In the genomic region with DNA sequence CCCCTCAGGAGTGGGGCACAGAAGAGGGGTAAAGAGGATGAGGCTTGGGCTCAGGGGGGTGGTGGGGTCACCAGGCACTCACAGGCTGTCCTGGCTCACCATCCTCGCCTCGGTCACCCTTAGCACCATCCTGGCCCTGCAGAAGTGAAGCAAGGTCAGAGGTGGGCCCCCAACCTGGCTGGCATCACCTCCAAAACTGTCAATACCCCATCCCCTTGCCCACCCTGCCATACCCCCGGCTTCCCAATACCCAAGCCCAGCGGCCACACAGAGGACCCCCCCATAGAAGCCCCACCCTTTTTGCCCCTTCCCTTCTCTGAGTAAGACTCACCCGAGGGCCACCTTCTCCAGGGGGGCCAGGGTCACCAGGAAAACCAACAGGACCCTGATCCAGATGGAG, we compare ENCODE assay signal across 25 cellular contexts.
"Had no signal": no experiment of that assay in that cellular context is flagged by ENCODE, and none has a peak within 500 bp of the region (broad histone marks: within the 10 kb centered on the region; RNA-seq: fewer than 3 reads in every experiment).

No MANE protein-coding gene starts in this region.

- H3K27ac Mint-ChIP-seq: endodermal cell, nephron, progenitor cell of endocrine pancreas, type B pancreatic cell had no signal

- H3K4me1 Mint-ChIP-seq: endodermal cell, nephron had no signal

- H3K4me3 ChIP-seq: gastrocnemius medialis, lower lobe of right lung, pancreas, right lobe of liver, testis, tibial artery had no signal

- H3K36me3 Mint-ChIP-seq: type B pancreatic cell had no signal

- H3K9me3 ChIP-seq: gastrocnemius medialis, lower lobe of right lung, pancreas, right lobe of liver, testis, tibial artery had no signal

- H3K36me3 ChIP-seq: gastrocnemius medialis, lower lobe of right lung, pancreas, right lobe of liver, tibial artery had no signal

- H3K4me3 Mint-ChIP-seq: endodermal cell, nephron, type B pancreatic cell had no signal

- H3K4me1 ChIP-seq: gastrocnemius medialis, lower lobe of right lung, pancreas, right lobe of liver, testis, tibial artery had no signal

- DNase-seq: cerebellar nuclear complex; effector CD8-positive, alpha-beta T cell; endodermal cell; foreskin fibroblast; gastrocnemius medialis; head of caudate nucleus; left ventricle myocardium superior; lower lobe of right lung; occipital lobe; pancreas; small intestine; stimulated activated CD4-positive, alpha-beta T cell treated with anti-CD3 and anti-CD28 coated beads, Interleukin-12 subunit alpha, Interleukin-12 subunit beta, amount 100 ng/mL, for 4 hours; stimulated activated CD4-positive, alpha-beta T cell treated with anti-CD3 and anti-CD28 coated beads, Interleukin-1b, Interleukin-23, amount 100 ng/mL, for 48 hours; stimulated activated CD4-positive, alpha-beta T cell treated with anti-CD3 and anti-CD28 coated beads, Interleukin-4, amount 100 ng/mL, for 1 hour; stimulated activated CD8-positive, alpha-beta memory T cell treated with anti-CD3 and anti-CD28 coated beads, Interleukin-4, amount 100 ng/mL, for 48 hours; stimulated activated naive CD8-positive, alpha-beta T cell treated with anti-CD3 and anti-CD28 coated beads, Interleukin-15, Interleukin-2, amounts not matched to agents 100 U/mL and 50 U/mL, for 24 hours; substantia nigra; testis; tibial artery had no signal

- H3K27me3 ChIP-seq: gastrocnemius medialis, pancreas, right lobe of liver, testis, tibial artery had no signal

- ATAC-seq: esophagus mucosa; gastrocnemius medialis; left ventricle myocardium superior; lower lobe of right lung; pancreas; right lobe of liver; stimulated activated naive CD8-positive, alpha-beta T cell treated with anti-CD3 and anti-CD28 coated beads, Interleukin-15, Interleukin-2, amounts not matched to agents 100 U/mL and 50 U/mL, for 24 hours had no signal

- H3K9me3 Mint-ChIP-seq: endodermal cell, nephron, type B pancreatic cell had no signal

- H3K27ac ChIP-seq: epithelial cell of prostate, gastrocnemius medialis, lower lobe of right lung, pancreas, right lobe of liver, testis, tibial artery had no signal
